8 cellular contexts compared by ENCODE assay signal in genomic region chr20:25697132-25697446, GRCh38. TPM values are rescaled to one million over a fixed set of nuclear protein-coding genes. Genes with fewer than 3 reads are reported as not detected.
DNase-seq lines count a peak whose midpoint lies in the region; ATAC-seq and TF ChIP-seq lines count a peak whose summit lies in the region.

No MANE protein-coding gene starts in this region.

- peak overlapping the region; percentile 87 for H3K27ac ChIP-seq in C4-2B
- H3K27ac ChIP-seq in OCI-LY1 (ENCODE audit: low read depth, low read length, poor library complexity, severe bottlenecking): no peak overlapping the region
- no peak overlapping the region for H3K27ac ChIP-seq in neural progenitor cell

- H4K20me1 ChIP-seq in OCI-LY1 (ENCODE audit: insufficient read depth, low read length) (no peaks in the 10 kb centered on the region), neural progenitor cell (ENCODE audit: low read depth) (peaks cover 17% of the 10 kb centered on the region)

- peaks cover 9% of the 10 kb centered on the region; the same call in 1 of the 2 replicates for H3K9me3 ChIP-seq in OCI-LY1 (ENCODE audit: low read length)
- no peaks in the 10 kb centered on the region for H3K9me3 ChIP-seq in endocrine pancreas (ENCODE audit: control insufficient read depth, low read length)
- H3K9me3 ChIP-seq in neural progenitor cell (ENCODE audit: low read depth): no peaks in the 10 kb centered on the region

- no peaks in the 10 kb centered on the region for H3K4me1 Mint-ChIP-seq in neural progenitor cell

- peak overlapping the region; percentile 89 for H3K9ac ChIP-seq in OCI-LY1 (ENCODE audit: low read length)
- H3K9ac ChIP-seq in endocrine pancreas (ENCODE audit: control insufficient read depth, insufficient read depth, low read length): peak overlapping the region; percentile 51
- H3K9ac ChIP-seq in neural progenitor cell: no peak overlapping the region

- H3K4me2 ChIP-seq in OCI-LY1 (ENCODE audit: low read length): peak overlapping the region; percentile 73
- H3K4me2 ChIP-seq in neural progenitor cell: peak overlapping the region; percentile 75

- ATAC-seq in sciatic nerve (no peak), GM18868 (IDR thresholded peaks at IDR 0.05; ENCODE audit: unreplicated experiment) (no peak)

- TF ChIP-seq CTCF in C4-2B (conservative IDR thresholded peaks at IDR 0.05) (no peak), OCI-LY1 (IDR thresholded peaks at IDR 0.05; ENCODE audit: low read length) (no peak), neural progenitor cell (IDR thresholded peaks at IDR 0.05) (no peak)

- H3K9me2 ChIP-seq in OCI-LY1 (ENCODE audit: low read depth, low read length): no peaks in the 10 kb centered on the region

- H3K36me3 ChIP-seq in OCI-LY1 (ENCODE audit: insufficient read depth, low read length) (no peaks in the 10 kb centered on the region), endocrine pancreas (ENCODE audit: control insufficient read depth, insufficient read depth, low read length) (no peaks in the 10 kb centered on the region), neural progenitor cell (no peaks in the 10 kb centered on the region)

- H3K79me2 ChIP-seq in OCI-LY1 (ENCODE audit: insufficient read depth, low read length) (no peaks in the 10 kb centered on the region), neural progenitor cell (ENCODE audit: low read depth) (peaks cover 37% of the 10 kb centered on the region)

- intact Hi-C loops in sciatic nerve (cut with DNase I): no loop called here

- peak overlapping the region; percentile 85 for H3K4me3 ChIP-seq in OCI-LY1 (ENCODE audit: low read depth, low read length, poor library complexity, severe bottlenecking)
- peak overlapping the region; percentile 87 for H3K4me3 ChIP-seq in endocrine pancreas (ENCODE audit: control insufficient read depth, insufficient read depth, low read length)
- peak overlapping the region; percentile 80 for H3K4me3 ChIP-seq in neural progenitor cell

- peaks cover 5% of the 10 kb centered on the region for H3K36me3 Mint-ChIP-seq in neural progenitor cell

- peak overlapping the region; percentile 92 for H2AFZ ChIP-seq in OCI-LY1 (ENCODE audit: low read length)
- peak overlapping the region; percentile 89 for H2AFZ ChIP-seq in neural progenitor cell (replicated peaks)

- no peak for DNase-seq in neural progenitor cell (ENCODE audit: low spot score)
- DNase-seq in stimulated activated CD4-positive, alpha-beta T cell treated with anti-CD3 and anti-CD28 coated beads, Interleukin-15, amount 100 ng/mL, for 24 hours: no peak
- no peak for DNase-seq in T-helper 9 cell
- no peak for DNase-seq in sciatic nerve (ENCODE audit: low spot score)

- peak overlapping the region; percentile 82 for H3K27ac Mint-ChIP-seq in neural progenitor cell

- H3K27me3 ChIP-seq in OCI-LY1 (ENCODE audit: insufficient read depth, low read length) (no peaks in the 10 kb centered on the region), endocrine pancreas (ENCODE audit: control insufficient read depth, insufficient read depth, low read length) (no peaks in the 10 kb centered on the region), neural progenitor cell (no peaks in the 10 kb centered on the region)

- H3F3A ChIP-seq in OCI-LY1 (ENCODE audit: insufficient read depth, low read length) (no peaks in the 10 kb centered on the region), neural progenitor cell (ENCODE audit: low read depth) (peaks cover 6% of the 10 kb centered on the region)

- no peaks in the 10 kb centered on the region for H3K27me3 Mint-ChIP-seq in neural progenitor cell (ENCODE audit: insufficient read depth, low read depth)

- peaks cover 20% of the 10 kb centered on the region for H3K9me3 Mint-ChIP-seq in neural progenitor cell

- H3K4me3 Mint-ChIP-seq in neural progenitor cell: peak overlapping the region; percentile 92

- H3K4me1 ChIP-seq in OCI-LY1 (ENCODE audit: insufficient read depth, low read length, severe bottlenecking): peaks cover 14% of the 10 kb centered on the region
- no peaks in the 10 kb centered on the region for H3K4me1 ChIP-seq in endocrine pancreas (ENCODE audit: control insufficient read depth, insufficient read depth, low read length)
- H3K4me1 ChIP-seq in neural progenitor cell: no peaks in the 10 kb centered on the region

RNA-seq across cellular contexts. Expression of gene ZNF337, which starts 0.4 kb away (rescaled TPM):
- total RNA-seq in neural progenitor cell (ENCODE audit: low replicate concordance): 18.3 and 22.4 TPM in 2 replicates
- total RNA-seq in sciatic nerve: 22.6 TPM
